ENCODE assay signal across 8 cellular contexts in the genomic region with DNA sequence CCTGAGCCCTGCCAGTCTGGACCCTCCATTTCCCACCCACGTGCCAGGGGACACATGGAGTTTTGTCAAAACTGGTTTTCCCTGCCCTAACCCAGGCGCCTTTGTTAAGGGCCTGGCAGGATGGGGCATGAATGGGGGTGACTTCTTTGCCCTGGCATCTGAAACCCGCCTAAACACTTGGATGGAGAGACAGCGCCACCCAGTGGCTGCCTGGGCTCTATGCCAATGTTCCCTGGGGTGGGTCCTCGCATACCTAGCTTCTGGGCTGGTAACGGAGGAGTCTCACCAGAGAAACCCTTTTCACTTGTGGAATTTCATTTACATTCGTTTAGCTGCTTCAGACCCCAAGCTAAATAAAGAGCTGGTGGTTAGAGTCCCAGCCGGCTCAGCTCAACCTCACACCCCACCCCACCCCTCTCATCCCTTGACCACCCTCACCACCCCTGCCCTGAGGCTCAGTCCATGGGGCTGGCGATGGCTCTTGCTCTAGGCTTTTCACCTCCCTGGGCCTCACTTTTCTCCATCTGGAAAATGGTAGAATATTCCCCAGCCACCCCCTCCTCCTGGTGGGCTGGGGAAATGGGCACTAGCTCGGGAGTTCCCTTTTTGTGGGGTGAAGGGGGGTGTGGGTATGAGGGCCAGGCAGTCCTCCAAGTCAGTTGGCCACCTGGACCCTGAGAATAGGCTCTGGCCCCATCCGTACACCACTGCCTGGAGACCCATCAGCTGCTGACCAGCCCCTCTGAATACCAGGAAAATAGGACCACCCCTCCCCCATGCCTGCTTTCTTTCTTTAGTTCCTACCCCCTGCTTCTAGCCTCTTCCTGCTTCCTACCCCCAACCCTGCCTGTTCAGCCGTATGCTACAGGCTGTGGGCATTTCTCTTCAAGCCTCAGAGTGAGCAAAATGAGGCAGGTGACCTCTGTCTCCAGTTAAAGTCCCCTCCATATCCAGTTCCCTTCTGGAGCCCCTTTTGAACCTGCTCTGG. TPM values are rescaled to one million over a fixed set of nuclear protein-coding genes. Genes with fewer than 3 reads are reported as not detected.
DNase-seq lines count a peak whose midpoint lies in the region; ATAC-seq and TF ChIP-seq lines count a peak whose summit lies in the region.

No MANE protein-coding gene starts in this region.

- no peaks in the 10 kb centered on the region for H3K36me3 Mint-ChIP-seq in T-helper 17 cell (ENCODE audit: low read depth)

- peaks cover 0 to 3% (median 0%) of the 10 kb centered on the region in 3 donors for H3K27me3 ChIP-seq in gastrocnemius medialis

- H3K4me3 ChIP-seq in astrocyte of the cerebellum (ENCODE audit: low read depth, low read length) (no peak overlapping the region), gastrocnemius medialis (no peak overlapping the region)

- no peaks in the 10 kb centered on the region for H3K9me3 ChIP-seq in T-helper 17 cell (ENCODE audit: control insufficient read depth, low read length, poor library complexity, severe bottlenecking)
- H3K9me3 ChIP-seq in gastrocnemius medialis: no peaks in the 10 kb centered on the region

- H3K27me3 Mint-ChIP-seq in T-helper 17 cell: no peaks in the 10 kb centered on the region

- intact Hi-C loops in gastrocnemius medialis (cut with DNase I; ENCODE audit: low total_unique reads): loop anchor here (1.0 kb wide), 1 partner anchor 128 kb away; no protein-coding TSS in a partner anchor

- DNase-seq in Ammon's horn (ENCODE audit: low spot score): peak; percentile 81
- peak; percentile 45 for DNase-seq in GM19238 (ENCODE audit: insufficient read length, low spot score)
- DNase-seq in NAMALWA (ENCODE audit: low spot score): peak; percentile 74
- DNase-seq in T-helper 17 cell: peak; percentile 45 to 67 (median 50)
- peak; percentile 29 for DNase-seq in astrocyte of the cerebellum (ENCODE audit: low read depth)
- DNase-seq in hippocampal formation (lab: John Stamatoyannopoulos, UW): peak; percentile 30 to 45
- DNase-seq in gastrocnemius medialis: peak; percentile 5 to 37

- no peak overlapping the region for H3K27ac Mint-ChIP-seq in T-helper 17 cell

- in situ Hi-C loops in astrocyte of the cerebellum (cut with HindIII; ENCODE audit: low sequenced_read_pairs) (no loop called here), gastrocnemius medialis (cut with MboI; ENCODE audit: low sequenced_read_pairs in 4 of 4) (no loop called here)

- H3K4me3 Mint-ChIP-seq in T-helper 17 cell: no peak overlapping the region

- H3K36me3 ChIP-seq in gastrocnemius medialis: no peaks in the 10 kb centered on the region

- H3K4me1 ChIP-seq in gastrocnemius medialis: no peaks in the 10 kb centered on the region

- TF ChIP-seq POLR2A in gastrocnemius medialis (IDR thresholded peaks at IDR 0.05): no peak

- no peak overlapping the region for H3K27ac ChIP-seq in gastrocnemius medialis

- ATAC-seq in T-helper 17 cell (peak; percentile 83), gastrocnemius medialis (peak; percentile 39 to 55), GM21423 (IDR thresholded peaks at IDR 0.05; ENCODE audit: unreplicated experiment) (no peak)

- no peaks in the 10 kb centered on the region for H3K4me1 Mint-ChIP-seq in T-helper 17 cell

- TF ChIP-seq CTCF in astrocyte of the cerebellum (IDR thresholded peaks at IDR 0.05; ENCODE audit: low read depth, low read length, missing control alignments): peak; percentile 72
- TF ChIP-seq CTCF in gastrocnemius medialis (IDR thresholded peaks at IDR 0.05 in 4 of 5, conservative IDR thresholded peaks at IDR 0.05 in 1 of 5): peak; percentile 51 to 76 (median 71)

RNA-seq across cellular contexts. Expression of a gene that starts 57.1 kb away (rescaled TPM):
- total RNA-seq in T-helper 17 cell (10 to 100 TPM; 18.7 to 20.2 TPM), gastrocnemius medialis (1 to 10 TPM; 2.5 to 9.6 (median 7.6) TPM)

Comparison
In these comparisons a context has a peak if more than half of its experiments do, and no peak if none do; other contexts are left out.
1. DNase-seq: peak in every context shown above with its lines; median percentile 81 in Ammon's horn; 74 in NAMALWA; 50 in T-helper 17 cell; 45 in GM19238; 38 in hippocampal formation; 29 in astrocyte of the cerebellum; 21 in gastrocnemius medialis.